Comparison of ENCODE assay signal across 1 cellular context in the genomic region with DNA sequence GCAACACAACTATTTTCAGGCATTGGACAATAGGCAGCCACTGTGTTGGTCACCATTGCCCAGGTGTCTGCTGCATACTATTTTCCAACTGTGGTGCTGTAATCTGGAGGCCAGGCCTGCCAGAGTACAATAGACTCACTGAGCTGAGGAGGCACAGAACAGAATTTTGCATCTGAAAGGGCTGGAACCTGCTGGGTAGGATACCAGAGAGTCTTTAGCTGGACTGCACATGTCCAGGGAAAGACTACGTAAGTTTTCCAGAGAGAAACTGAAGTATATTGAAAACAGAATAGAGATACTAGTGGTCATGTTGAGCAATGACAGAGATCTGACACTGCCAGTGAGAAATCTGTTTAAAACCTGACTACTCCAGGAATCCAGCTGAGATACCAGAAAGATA.
TF ChIP-seq lines count a peak whose summit lies in the region.

No MANE protein-coding gene starts in this region.

TF ChIP-seq in GM23338, 12 proteins besides CTCF, POLR2A, EP300 and RAD21 (continued from another document):
- TF ChIP-seq, protein P1, sequence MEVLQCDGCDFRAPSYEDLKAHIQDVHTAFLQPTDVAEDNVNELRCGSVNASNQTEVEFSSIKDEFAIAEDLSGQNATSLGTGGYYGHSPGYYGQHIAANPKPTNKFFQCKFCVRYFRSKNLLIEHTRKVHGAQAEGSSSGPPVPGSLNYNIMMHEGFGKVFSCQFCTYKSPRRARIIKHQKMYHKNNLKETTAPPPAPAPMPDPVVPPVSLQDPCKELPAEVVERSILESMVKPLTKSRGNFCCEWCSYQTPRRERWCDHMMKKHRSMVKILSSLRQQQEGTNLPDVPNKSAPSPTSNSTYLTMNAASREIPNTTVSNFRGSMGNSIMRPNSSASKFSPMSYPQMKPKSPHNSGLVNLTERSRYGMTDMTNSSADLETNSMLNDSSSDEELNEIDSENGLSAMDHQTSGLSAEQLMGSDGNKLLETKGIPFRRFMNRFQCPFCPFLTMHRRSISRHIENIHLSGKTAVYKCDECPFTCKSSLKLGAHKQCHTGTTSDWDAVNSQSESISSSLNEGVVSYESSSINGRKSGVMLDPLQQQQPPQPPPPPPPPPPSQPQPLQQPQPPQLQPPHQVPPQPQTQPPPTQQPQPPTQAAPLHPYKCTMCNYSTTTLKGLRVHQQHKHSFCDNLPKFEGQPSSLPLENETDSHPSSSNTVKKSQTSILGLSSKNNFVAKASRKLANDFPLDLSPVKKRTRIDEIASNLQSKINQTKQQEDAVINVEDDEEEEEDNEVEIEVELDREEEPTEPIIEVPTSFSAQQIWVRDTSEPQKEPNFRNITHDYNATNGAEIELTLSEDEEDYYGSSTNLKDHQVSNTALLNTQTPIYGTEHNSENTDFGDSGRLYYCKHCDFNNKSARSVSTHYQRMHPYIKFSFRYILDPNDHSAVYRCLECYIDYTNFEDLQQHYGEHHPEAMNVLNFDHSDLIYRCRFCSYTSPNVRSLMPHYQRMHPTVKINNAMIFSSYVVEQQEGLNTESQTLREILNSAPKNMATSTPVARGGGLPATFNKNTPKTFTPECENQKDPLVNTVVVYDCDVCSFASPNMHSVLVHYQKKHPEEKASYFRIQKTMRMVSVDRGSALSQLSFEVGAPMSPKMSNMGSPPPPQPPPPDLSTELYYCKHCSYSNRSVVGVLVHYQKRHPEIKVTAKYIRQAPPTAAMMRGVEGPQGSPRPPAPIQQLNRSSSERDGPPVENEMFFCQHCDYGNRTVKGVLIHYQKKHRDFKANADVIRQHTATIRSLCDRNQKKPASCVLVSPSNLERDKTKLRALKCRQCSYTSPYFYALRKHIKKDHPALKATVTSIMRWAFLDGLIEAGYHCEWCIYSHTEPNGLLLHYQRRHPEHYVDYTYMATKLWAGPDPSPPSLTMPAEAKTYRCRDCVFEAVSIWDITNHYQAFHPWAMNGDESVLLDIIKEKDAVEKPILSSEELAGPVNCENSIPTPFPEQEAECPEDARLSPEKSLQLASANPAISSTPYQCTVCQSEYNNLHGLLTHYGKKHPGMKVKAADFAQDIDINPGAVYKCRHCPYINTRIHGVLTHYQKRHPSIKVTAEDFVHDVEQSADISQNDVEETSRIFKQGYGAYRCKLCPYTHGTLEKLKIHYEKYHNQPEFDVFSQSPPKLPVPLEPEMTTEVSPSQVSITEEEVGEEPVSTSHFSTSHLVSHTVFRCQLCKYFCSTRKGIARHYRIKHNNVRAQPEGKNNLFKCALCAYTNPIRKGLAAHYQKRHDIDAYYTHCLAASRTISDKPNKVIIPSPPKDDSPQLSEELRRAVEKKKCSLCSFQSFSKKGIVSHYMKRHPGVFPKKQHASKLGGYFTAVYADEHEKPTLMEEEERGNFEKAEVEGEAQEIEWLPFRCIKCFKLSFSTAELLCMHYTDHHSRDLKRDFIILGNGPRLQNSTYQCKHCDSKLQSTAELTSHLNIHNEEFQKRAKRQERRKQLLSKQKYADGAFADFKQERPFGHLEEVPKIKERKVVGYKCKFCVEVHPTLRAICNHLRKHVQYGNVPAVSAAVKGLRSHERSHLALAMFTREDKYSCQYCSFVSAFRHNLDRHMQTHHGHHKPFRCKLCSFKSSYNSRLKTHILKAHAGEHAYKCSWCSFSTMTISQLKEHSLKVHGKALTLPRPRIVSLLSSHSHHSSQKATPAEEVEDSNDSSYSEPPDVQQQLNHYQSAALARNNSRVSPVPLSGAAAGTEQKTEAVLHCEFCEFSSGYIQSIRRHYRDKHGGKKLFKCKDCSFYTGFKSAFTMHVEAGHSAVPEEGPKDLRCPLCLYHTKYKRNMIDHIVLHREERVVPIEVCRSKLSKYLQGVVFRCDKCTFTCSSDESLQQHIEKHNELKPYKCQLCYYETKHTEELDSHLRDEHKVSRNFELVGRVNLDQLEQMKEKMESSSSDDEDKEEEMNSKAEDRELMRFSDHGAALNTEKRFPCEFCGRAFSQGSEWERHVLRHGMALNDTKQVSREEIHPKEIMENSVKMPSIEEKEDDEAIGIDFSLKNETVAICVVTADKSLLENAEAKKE (CRISPR knock-in tag; IDR thresholded peaks at IDR 0.05), result no peak
- TF ChIP-seq EZH2phosphoT487 (IDR thresholded peaks at IDR 0.05; ENCODE audit: unreplicated experiment) (no peak), NANOG (IDR thresholded peaks at IDR 0.05; ENCODE audit: borderline replicate concordance) (no peak), STAT1 (IDR thresholded peaks at IDR 0.05; ENCODE audit: unreplicated experiment) (no peak), JUNB (IDR thresholded peaks at IDR 0.05; ENCODE audit: unreplicated experiment) (no peak), POLR2AphosphoS5 (IDR thresholded peaks at IDR 0.05; ENCODE audit: low read depth) (no peak), CREB1 (CRISPR knock-in tag; IDR thresholded peaks at IDR 0.05; ENCODE audit: low read depth) (no peak), EZH2 (IDR thresholded peaks at IDR 0.05; ENCODE audit: low read depth, unreplicated experiment) (no peak), ZNF114 (CRISPR knock-in tag; IDR thresholded peaks at IDR 0.05) (no peak)
- TF ChIP-seq, protein P2, sequence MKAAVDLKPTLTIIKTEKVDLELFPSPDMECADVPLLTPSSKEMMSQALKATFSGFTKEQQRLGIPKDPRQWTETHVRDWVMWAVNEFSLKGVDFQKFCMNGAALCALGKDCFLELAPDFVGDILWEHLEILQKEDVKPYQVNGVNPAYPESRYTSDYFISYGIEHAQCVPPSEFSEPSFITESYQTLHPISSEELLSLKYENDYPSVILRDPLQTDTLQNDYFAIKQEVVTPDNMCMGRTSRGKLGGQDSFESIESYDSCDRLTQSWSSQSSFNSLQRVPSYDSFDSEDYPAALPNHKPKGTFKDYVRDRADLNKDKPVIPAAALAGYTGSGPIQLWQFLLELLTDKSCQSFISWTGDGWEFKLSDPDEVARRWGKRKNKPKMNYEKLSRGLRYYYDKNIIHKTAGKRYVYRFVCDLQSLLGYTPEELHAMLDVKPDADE (IDR thresholded peaks at IDR 0.05), result no peak
- TF ChIP-seq, protein P3, sequence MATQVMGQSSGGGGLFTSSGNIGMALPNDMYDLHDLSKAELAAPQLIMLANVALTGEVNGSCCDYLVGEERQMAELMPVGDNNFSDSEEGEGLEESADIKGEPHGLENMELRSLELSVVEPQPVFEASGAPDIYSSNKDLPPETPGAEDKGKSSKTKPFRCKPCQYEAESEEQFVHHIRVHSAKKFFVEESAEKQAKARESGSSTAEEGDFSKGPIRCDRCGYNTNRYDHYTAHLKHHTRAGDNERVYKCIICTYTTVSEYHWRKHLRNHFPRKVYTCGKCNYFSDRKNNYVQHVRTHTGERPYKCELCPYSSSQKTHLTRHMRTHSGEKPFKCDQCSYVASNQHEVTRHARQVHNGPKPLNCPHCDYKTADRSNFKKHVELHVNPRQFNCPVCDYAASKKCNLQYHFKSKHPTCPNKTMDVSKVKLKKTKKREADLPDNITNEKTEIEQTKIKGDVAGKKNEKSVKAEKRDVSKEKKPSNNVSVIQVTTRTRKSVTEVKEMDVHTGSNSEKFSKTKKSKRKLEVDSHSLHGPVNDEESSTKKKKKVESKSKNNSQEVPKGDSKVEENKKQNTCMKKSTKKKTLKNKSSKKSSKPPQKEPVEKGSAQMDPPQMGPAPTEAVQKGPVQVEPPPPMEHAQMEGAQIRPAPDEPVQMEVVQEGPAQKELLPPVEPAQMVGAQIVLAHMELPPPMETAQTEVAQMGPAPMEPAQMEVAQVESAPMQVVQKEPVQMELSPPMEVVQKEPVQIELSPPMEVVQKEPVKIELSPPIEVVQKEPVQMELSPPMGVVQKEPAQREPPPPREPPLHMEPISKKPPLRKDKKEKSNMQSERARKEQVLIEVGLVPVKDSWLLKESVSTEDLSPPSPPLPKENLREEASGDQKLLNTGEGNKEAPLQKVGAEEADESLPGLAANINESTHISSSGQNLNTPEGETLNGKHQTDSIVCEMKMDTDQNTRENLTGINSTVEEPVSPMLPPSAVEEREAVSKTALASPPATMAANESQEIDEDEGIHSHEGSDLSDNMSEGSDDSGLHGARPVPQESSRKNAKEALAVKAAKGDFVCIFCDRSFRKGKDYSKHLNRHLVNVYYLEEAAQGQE (IDR thresholded peaks at IDR 0.05; ENCODE audit: unreplicated experiment), result no peak
